ENCODE assay signal across 21 cellular contexts in the genomic region with DNA sequence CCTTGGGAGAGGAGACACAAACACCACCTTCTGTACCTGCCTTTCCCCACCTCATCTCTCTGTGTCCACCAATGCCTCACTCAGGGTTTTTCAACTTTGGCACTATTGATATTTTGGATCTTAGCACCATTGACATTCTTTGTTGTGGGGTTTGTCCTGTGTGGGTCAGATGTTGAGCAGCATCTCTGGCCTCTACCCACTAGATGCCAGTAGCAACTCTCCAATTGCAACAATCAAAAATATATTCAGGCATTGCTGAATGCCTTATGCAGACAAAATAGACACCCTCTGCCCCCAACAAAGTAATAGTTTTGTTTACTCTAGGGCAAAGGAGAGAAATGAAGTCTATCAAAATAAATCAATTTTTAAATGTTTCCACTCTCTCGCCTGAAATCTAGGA.
DNase-seq lines count a peak whose midpoint lies in the region; ATAC-seq and TF ChIP-seq lines count a peak whose summit lies in the region.
"Had no signal": no experiment of that assay in that cellular context is flagged by ENCODE, and none has a peak within 500 bp of the region (broad histone marks: within the 10 kb centered on the region; RNA-seq: fewer than 3 reads in every experiment).

No MANE protein-coding gene starts in this region.

- WGBS in heart left ventricle, 4 donors: 73 to 85% (median 78%) methylated on average over 1 of the region's 1 CpG

- no peaks in the 10 kb centered on the region for H4K20me1 ChIP-seq in Karpas-422 (ENCODE audit: insufficient read depth, low read depth, low read length)

- H3K36me3 ChIP-seq in heart left ventricle (no peaks in the 10 kb centered on the region), RWPE2 (ENCODE audit: low read depth) (no peaks in the 10 kb centered on the region), Karpas-422 (ENCODE audit: insufficient read depth, low read length) (no peaks in the 10 kb centered on the region)

- TF ChIP-seq CTCF in heart left ventricle (IDR thresholded peaks at IDR 0.05): peak in 5 of 12 donors; percentile 7 to 31 (median 21)
- peak; percentile 23 for TF ChIP-seq CTCF in RWPE2 (IDR thresholded peaks at IDR 0.05; ENCODE audit: poor library complexity, severe bottlenecking)
- peak; percentile 10 for TF ChIP-seq CTCF in fibroblast of the aortic adventitia (IDR thresholded peaks at IDR 0.05; ENCODE audit: insufficient read depth, low read length)

- no peaks in the 10 kb centered on the region for H3K4me1 ChIP-seq in heart left ventricle
- H3K4me1 ChIP-seq in RWPE2 (ENCODE audit: insufficient read depth, poor library complexity, severe bottlenecking): no peaks in the 10 kb centered on the region
- H3K4me1 ChIP-seq in Karpas-422 (ENCODE audit: low read length): no peaks in the 10 kb centered on the region
- H3K4me1 ChIP-seq: Caco-2 had no signal

- H3K4me3 ChIP-seq in heart left ventricle (no peak overlapping the region), RWPE2 (ENCODE audit: severe bottlenecking) (no peak overlapping the region), fibroblast of the aortic adventitia (ENCODE audit: low read depth, low read length) (no peak overlapping the region), Karpas-422 (ENCODE audit: low read length) (no peak overlapping the region)
- H3K4me3 ChIP-seq: GM23248 had no signal

- no peak for DNase-seq in left ventricle myocardium superior
- no peak for DNase-seq in heart left ventricle
- DNase-seq in RWPE2 (ENCODE audit: low spot score): no peak
- DNase-seq in fibroblast of the aortic adventitia (ENCODE audit: low read depth): peak; percentile 1
- DNase-seq in left colon: no peak
- DNase-seq in 8988T: no peak
- DNase-seq in Karpas-422: no peak
- DNase-seq: Caco-2; CD4-positive, alpha-beta memory T cell; DMS 273 treated with DMSO at 0.1 percent for 48 hours; DND-41; GM23248; H9; KBM-7; NCI-H1105; NCI-H146; NCI-H2029; NCI-H226; NCI-H510A treated with DMSO at 0.1 percent for 48 hours; NCI-H748 treated with DMSO at 0.1 percent for 48 hours; SHP77 had no signal

- ATAC-seq in left ventricle myocardium superior: peak; percentile 21
- no peak for ATAC-seq in heart left ventricle
- ATAC-seq in RWPE2 (ENCODE audit: low read depth): no peak
- ATAC-seq in left colon: no peak

- H3K79me2 ChIP-seq in Karpas-422 (ENCODE audit: low read length): no peaks in the 10 kb centered on the region

- intact Hi-C loops in left ventricle myocardium superior (cut with micrococcal nuclease): no loop called here
- intact Hi-C loops in heart left ventricle (cut with DNase I): loop anchor here in 2 of 10 donors (5.0 kb wide), 1 partner anchor 698 kb away; no protein-coding TSS in a partner anchor
- intact Hi-C loops in left colon (cut with DNase I, micrococcal nuclease): no loop called here

- H3K9ac ChIP-seq in Karpas-422 (ENCODE audit: low read length): no peak overlapping the region
- H3K9ac ChIP-seq: GM23248 had no signal

- H3K9me2 ChIP-seq in Karpas-422 (replicated peaks; ENCODE audit: insufficient read depth, low read length): no peaks in the 10 kb centered on the region

- peaks cover 0 to 3% (median 0%) of the 10 kb centered on the region in 12 donors for H3K9me3 ChIP-seq in heart left ventricle
- no peaks in the 10 kb centered on the region for H3K9me3 ChIP-seq in RWPE2 (ENCODE audit: severe bottlenecking)
- peaks cover 27% of the 10 kb centered on the region for H3K9me3 ChIP-seq in Karpas-422 (ENCODE audit: low read length)
- H3K9me3 ChIP-seq: Caco-2 had no signal

- H2AFZ ChIP-seq in Karpas-422 (ENCODE audit: low read length): no peak overlapping the region
- H2AFZ ChIP-seq: GM23248 had no signal

- no peak for TF ChIP-seq POLR2A in heart left ventricle (IDR thresholded peaks at IDR 0.05)

- H3K27me3 ChIP-seq in heart left ventricle: no peaks in the 10 kb centered on the region
- H3K27me3 ChIP-seq in RWPE2 (ENCODE audit: insufficient read depth, poor library complexity, severe bottlenecking): no peaks in the 10 kb centered on the region
- no peaks in the 10 kb centered on the region for H3K27me3 ChIP-seq in Karpas-422 (ENCODE audit: low read length)

- H3K4me2 ChIP-seq in Karpas-422 (ENCODE audit: low read depth, low read length, poor library complexity, severe bottlenecking): no peak overlapping the region

- no peak overlapping the region for H3K27ac ChIP-seq in heart left ventricle
- no peak overlapping the region for H3K27ac ChIP-seq in RWPE2 (ENCODE audit: poor library complexity, severe bottlenecking)
- H3K27ac ChIP-seq in Karpas-422 (ENCODE audit: low read length): no peak overlapping the region
- H3K27ac ChIP-seq: GM23248 had no signal
